In genomic region chrX:78555401-78555980, GRCh38 we compare ENCODE assay signal across 8 cellular contexts.
DNase-seq lines count a peak whose midpoint lies in the region; ATAC-seq, FAIRE-seq and TF ChIP-seq lines count a peak whose summit lies in the region.

No MANE protein-coding gene starts in this region.

- no peaks in the 10 kb centered on the region for H3K36me3 Mint-ChIP-seq in chondrocyte (ENCODE audit: low read depth)

- no peaks in the 10 kb centered on the region for H3K36me3 ChIP-seq in pancreas

- no peaks in the 10 kb centered on the region for H3K9me3 ChIP-seq in pancreas

- no peak overlapping the region for H3K4me3 Mint-ChIP-seq in chondrocyte (ENCODE audit: unreplicated experiment)

- H3K27ac Mint-ChIP-seq in chondrocyte (ENCODE audit: unreplicated experiment) = no peak overlapping the region

- H3K4me1 ChIP-seq in pancreas = no peaks in the 10 kb centered on the region

- peaks cover 7% of the 10 kb centered on the region for H3K9me3 Mint-ChIP-seq in chondrocyte (ENCODE audit: low read depth)

- intact Hi-C loops in pancreas (cut with DNase I) = no loop called here

- peaks cover 3% of the 10 kb centered on the region for H3K27me3 Mint-ChIP-seq in chondrocyte (ENCODE audit: low read depth)

- peak; percentile 36 for TF ChIP-seq CTCF in LNCaP clone FGC (IDR thresholded peaks at IDR 0.05; ENCODE audit: control insufficient read depth, extremely low read depth, insufficient read depth)
- peak; percentile 86 for TF ChIP-seq CTCF in chondrocyte (IDR thresholded peaks at IDR 0.05)
- TF ChIP-seq CTCF in pancreas (IDR thresholded peaks at IDR 0.05) = peak in 1 of 4 donors; percentile 23

- DNase-seq in EH (ENCODE audit: low read depth) (peak; percentile 3), LNCaP clone FGC (ENCODE audit: low read depth) (no peak), chondrocyte (ENCODE audit: low spot score) (no peak), pancreas (no peak), A172 (ENCODE audit: low spot score) (no peak), SHP77 treated with DMSO at 0.1 percent for 48 hours (lab: John Stamatoyannopoulos, UW) (no peak)
- DNase-seq in activated CD4-positive, alpha-beta T cell treated with anti-CD3 and anti-CD28 coated beads for 1 hour = no peak

- peak; percentile 93 for FAIRE-seq in pancreas (lab: Jason Lieb, UNC)

- H3K4me3 ChIP-seq in LNCaP clone FGC (ENCODE audit: low read depth, low read length) = no peak overlapping the region
- H3K4me3 ChIP-seq in pancreas = no peak overlapping the region

- no peak overlapping the region for H3K27ac ChIP-seq in pancreas

- peaks cover 0 to 8% (median 2%) of the 10 kb centered on the region in 4 donors for H3K27me3 ChIP-seq in pancreas

- WGBS in pancreas, 2 donors = 30 to 37% methylated on average over 3 of the region's 3 CpGs

- H3K4me1 Mint-ChIP-seq in chondrocyte (ENCODE audit: low read depth) = no peaks in the 10 kb centered on the region

- ATAC-seq in pancreas (no peak), HG03460 (IDR thresholded peaks at IDR 0.05; ENCODE audit: unreplicated experiment) (no peak)
